Comparison of ENCODE assay signal across 11 cellular contexts in the genomic region with DNA sequence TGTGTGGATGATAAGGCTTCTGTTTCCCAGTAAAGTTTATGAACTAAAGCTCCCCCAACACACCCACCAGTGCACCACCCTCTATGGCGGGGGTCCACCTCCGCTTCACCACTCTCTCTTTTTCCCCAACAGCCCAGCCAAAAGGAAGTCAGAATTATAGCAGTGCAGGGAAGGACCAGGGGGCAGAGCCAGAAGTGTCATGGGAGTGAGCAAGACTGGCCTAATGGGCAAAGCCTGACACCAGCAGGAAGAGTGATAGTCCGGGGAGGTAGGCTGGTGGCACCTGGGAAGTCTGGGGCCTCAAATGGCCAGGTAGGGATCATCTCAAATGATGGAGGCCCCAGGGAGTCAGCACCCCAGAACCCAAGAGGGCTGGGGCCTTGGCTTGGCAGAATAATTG.
A peak's percentile ranks its signal among the peaks of the same experiment; 100 is the strongest.
DNase-seq lines count a peak whose midpoint lies in the region; ATAC-seq and TF ChIP-seq lines count a peak whose summit lies in the region.
"Had no signal": no experiment of that assay in that cellular context is flagged by ENCODE, and none has a peak within 500 bp of the region (broad histone marks: within the 10 kb centered on the region; RNA-seq: fewer than 3 reads in every experiment).

No MANE protein-coding gene starts in this region.

- no peak overlapping the region for H3K27ac ChIP-seq in mesenchymal stem cell (ENCODE audit: low read length, poor library complexity, severe bottlenecking)
- H3K27ac ChIP-seq: testis had no signal

- no peak overlapping the region for H3K4me3 ChIP-seq in mesenchymal stem cell (ENCODE audit: insufficient read depth in 1 of 2, low read depth in 1 of 2, low read length in 2 of 2)
- H3K4me3 ChIP-seq: testis had no signal

- peak overlapping the region; percentile 71 for H4K91ac ChIP-seq in mesenchymal stem cell (ENCODE audit: low read length)

- peaks cover 27% of the 10 kb centered on the region for H3K4me1 Mint-ChIP-seq in stimulated activated naive CD8-positive, alpha-beta T cell treated with anti-CD3 and anti-CD28 coated beads, Interleukin-15, amount 100 ng/mL, for 72 hours
- peaks cover 30% of the 10 kb centered on the region for H3K4me1 Mint-ChIP-seq in activated CD8-positive, alpha-beta T cell treated with anti-CD3 and anti-CD28 coated beads for 36 hours (ENCODE audit: low read depth)
- H3K4me1 Mint-ChIP-seq in type B pancreatic cell (ENCODE audit: unreplicated experiment) = peaks cover 32% of the 10 kb centered on the region

- H3K27ac Mint-ChIP-seq in stimulated activated naive CD8-positive, alpha-beta T cell treated with anti-CD3 and anti-CD28 coated beads, Interleukin-15, amount 100 ng/mL, for 72 hours = no peak overlapping the region
- H3K27ac Mint-ChIP-seq in activated CD8-positive, alpha-beta T cell treated with anti-CD3 and anti-CD28 coated beads for 36 hours = peak overlapping the region; percentile 14
- peak overlapping the region; percentile 15 for H3K27ac Mint-ChIP-seq in type B pancreatic cell
- H3K27ac Mint-ChIP-seq: B cell had no signal

- peak overlapping the region; percentile 91 to 97 for H2BK12ac ChIP-seq in mesenchymal stem cell (ENCODE audit: low read length in 2 of 2)

- WGBS in mesenchymal stem cell = 95% methylated on average over 1 of the region's 3 CpGs

- H3K9me3 Mint-ChIP-seq in stimulated activated naive CD8-positive, alpha-beta T cell treated with anti-CD3 and anti-CD28 coated beads, Interleukin-15, amount 100 ng/mL, for 72 hours = no peaks in the 10 kb centered on the region
- peaks cover 3% of the 10 kb centered on the region for H3K9me3 Mint-ChIP-seq in activated CD8-positive, alpha-beta T cell treated with anti-CD3 and anti-CD28 coated beads for 36 hours
- H3K9me3 Mint-ChIP-seq in type B pancreatic cell = peaks cover 9% of the 10 kb centered on the region

- POLR2A ChIA-PET in activated CD8-positive, alpha-beta T cell treated with anti-CD3 and anti-CD28 coated beads for 36 hours (lab: Charles Lee) = no interaction called here

- peaks cover 27% of the 10 kb centered on the region for H3K27me3 Mint-ChIP-seq in stimulated activated naive CD8-positive, alpha-beta T cell treated with anti-CD3 and anti-CD28 coated beads, Interleukin-15, amount 100 ng/mL, for 72 hours
- no peaks in the 10 kb centered on the region for H3K27me3 Mint-ChIP-seq in activated CD8-positive, alpha-beta T cell treated with anti-CD3 and anti-CD28 coated beads for 36 hours
- no peaks in the 10 kb centered on the region for H3K27me3 Mint-ChIP-seq in type B pancreatic cell

- H2BK15ac ChIP-seq in mesenchymal stem cell (ENCODE audit: low read depth, poor library complexity, severe bottlenecking) = peak overlapping the region; percentile 44

- H3K9me3 ChIP-seq in mesenchymal stem cell (ENCODE audit: control insufficient read depth, low read length) = peaks cover 12% of the 10 kb centered on the region
- H3K9me3 ChIP-seq: testis had no signal

- CTCF ChIA-PET in activated CD8-positive, alpha-beta T cell treated with anti-CD3 and anti-CD28 coated beads for 36 hours (lab: Charles Lee) = interaction anchor here (2.7 kb wide), 1 partner anchor 170 kb away, joined by 14 read pairs; no protein-coding TSS in a partner anchor

- H3K4ac ChIP-seq in mesenchymal stem cell (ENCODE audit: low read depth in 1 of 2, low read length in 2 of 2) = peak overlapping the region; percentile 76 to 89

- peaks cover 0 to 14% of the 10 kb centered on the region in 2 experiments for H3K27me3 ChIP-seq in mesenchymal stem cell (ENCODE audit: control insufficient read depth in 1 of 2, insufficient read depth in 1 of 2, low read length in 2 of 2)
- H3K27me3 ChIP-seq: testis had no signal

- intact Hi-C loops in activated CD8-positive, alpha-beta T cell treated with anti-CD3 and anti-CD28 coated beads for 36 hours (cut with micrococcal nuclease) = loop anchor here (2.0 to 5.0 kb wide), 2 partner anchors 74 to 160 kb away; no protein-coding TSS in a partner anchor

- no peaks in the 10 kb centered on the region for H3K79me1 ChIP-seq in mesenchymal stem cell (replicated peaks; ENCODE audit: low read length, poor library complexity, severe bottlenecking)

- no peak overlapping the region for H2BK5ac ChIP-seq in mesenchymal stem cell (ENCODE audit: low read depth, low read length, poor library complexity, severe bottlenecking)

- peak overlapping the region; percentile 59 for H2BK120ac ChIP-seq in mesenchymal stem cell (ENCODE audit: low read depth, low read length)

- no peak for ATAC-seq in stimulated activated naive CD8-positive, alpha-beta T cell treated with anti-CD3 and anti-CD28 coated beads, Interleukin-15, amount 100 ng/mL, for 72 hours
- no peak for ATAC-seq in stimulated activated naive CD8-positive, alpha-beta T cell treated with anti-CD3 and anti-CD28 coated beads, Interleukin-15, Interleukin-2, amounts not matched to agents 100 U/mL and 50 U/mL, for 24 hours
- no peak for ATAC-seq in activated CD8-positive, alpha-beta T cell treated with anti-CD3 and anti-CD28 coated beads for 36 hours

- peaks cover 21% of the 10 kb centered on the region for H3K4me1 ChIP-seq in mesenchymal stem cell (ENCODE audit: control insufficient read depth, insufficient read depth, low read depth, low read length)

- H3K18ac ChIP-seq in mesenchymal stem cell (ENCODE audit: low read depth in 1 of 2, low read length in 2 of 2) = peak overlapping the region; percentile 73 to 86

- H3K23ac ChIP-seq in mesenchymal stem cell (ENCODE audit: low read length in 2 of 2) = no peak overlapping the region

- DNase-seq in stimulated activated naive CD8-positive, alpha-beta T cell treated with anti-CD3 and anti-CD28 coated beads, Interleukin-15, amount 100 ng/mL, for 72 hours = no peak
- no peak for DNase-seq in stimulated activated naive CD8-positive, alpha-beta T cell treated with anti-CD3 and anti-CD28 coated beads, Interleukin-15, Interleukin-2, amounts not matched to agents 100 U/mL and 50 U/mL, for 24 hours
- DNase-seq in activated CD8-positive, alpha-beta T cell treated with anti-CD3 and anti-CD28 coated beads for 36 hours = no peak
- DNase-seq in mesenchymal stem cell (no peak), type B pancreatic cell (ENCODE audit: extremely low spot score, unreplicated experiment) (no peak), iPS-NIHi7 (ENCODE audit: extremely low spot score) (no peak), cerebellum (ENCODE audit: low spot score) (no peak), NCI-H446 (lab: John Stamatoyannopoulos, UW) (no peak)
- DNase-seq: NCI-H1105 had no signal

- H3K36me3 Mint-ChIP-seq in activated CD8-positive, alpha-beta T cell treated with anti-CD3 and anti-CD28 coated beads for 36 hours (ENCODE audit: low read depth) = peaks cover 1% of the 10 kb centered on the region
- peaks cover 4% of the 10 kb centered on the region for H3K36me3 Mint-ChIP-seq in type B pancreatic cell

- H2AFZ ChIP-seq in mesenchymal stem cell (ENCODE audit: low read depth, low read length) = no peak overlapping the region

- H3K4me2 ChIP-seq in mesenchymal stem cell (ENCODE audit: low read length, poor library complexity, severe bottlenecking) = no peak overlapping the region

- H3K36me3 ChIP-seq in mesenchymal stem cell (ENCODE audit: control insufficient read depth in 1 of 2, insufficient read depth in 2 of 2, low read depth in 1 of 2, low read length in 2 of 2) = no peaks in the 10 kb centered on the region

- H3K4me3 Mint-ChIP-seq in stimulated activated naive CD8-positive, alpha-beta T cell treated with anti-CD3 and anti-CD28 coated beads, Interleukin-15, amount 100 ng/mL, for 72 hours = peak overlapping the region; percentile 8 to 54
- H3K4me3 Mint-ChIP-seq in activated CD8-positive, alpha-beta T cell treated with anti-CD3 and anti-CD28 coated beads for 36 hours = no peak overlapping the region
- H3K4me3 Mint-ChIP-seq in type B pancreatic cell = no peak overlapping the region
- H3K4me3 Mint-ChIP-seq: B cell had no signal

- peak overlapping the region; percentile 70 for H4K8ac ChIP-seq in mesenchymal stem cell (ENCODE audit: low read length)

- TF ChIP-seq CTCF in activated CD8-positive, alpha-beta T cell treated with anti-CD3 and anti-CD28 coated beads for 36 hours (IDR thresholded peaks at IDR 0.05) = no peak
- TF ChIP-seq CTCF in type B pancreatic cell (conservative IDR thresholded peaks at IDR 0.05) = no peak

- no peak overlapping the region for H3K9ac ChIP-seq in mesenchymal stem cell (ENCODE audit: low read length)

- H3K14ac ChIP-seq in mesenchymal stem cell (ENCODE audit: low read length in 2 of 2) = peak overlapping the region in 1 of 2 experiments; percentile 53

- peak overlapping the region; percentile 63 for H2AK5ac ChIP-seq in mesenchymal stem cell (ENCODE audit: low read length, severe bottlenecking)

Comparison
In these comparisons a context has a peak if more than half of its experiments do, and no peak if none do; other contexts are left out.
1. H3K27ac Mint-ChIP-seq: peak in activated CD8-positive, alpha-beta T cell treated with anti-CD3 and anti-CD28 coated beads for 36 hours (single experiment) and type B pancreatic cell (single experiment); none in stimulated activated naive CD8-positive, alpha-beta T cell treated with anti-CD3 and anti-CD28 coated beads, Interleukin-15, amount 100 ng/mL, for 72 hours (0 of 2).
2. H3K4me3 Mint-ChIP-seq: peak in stimulated activated naive CD8-positive, alpha-beta T cell treated with anti-CD3 and anti-CD28 coated beads, Interleukin-15, amount 100 ng/mL, for 72 hours (2 of 2); none in activated CD8-positive, alpha-beta T cell treated with anti-CD3 and anti-CD28 coated beads for 36 hours (single experiment) and type B pancreatic cell (single experiment).